In genomic region chr1:87056974-87057373, GRCh38 we compare ENCODE assay signal across 19 cellular contexts.
DNase-seq lines count a peak whose midpoint lies in the region; ATAC-seq and TF ChIP-seq lines count a peak whose summit lies in the region.
"Had no signal": no experiment of that assay in that cellular context is flagged by ENCODE, and none has a peak within 500 bp of the region (broad histone marks: within the 10 kb centered on the region; RNA-seq: fewer than 3 reads in every experiment).

No MANE protein-coding gene starts in this region.

- H3K27me3 ChIP-seq in BLaER1 (no peaks in the 10 kb centered on the region), IMR-90 (ENCODE audit: control insufficient read depth, insufficient read depth, low read length) (no peaks in the 10 kb centered on the region), SK-N-SH (ENCODE audit: insufficient read depth) (no peaks in the 10 kb centered on the region), adrenal gland (no peaks in the 10 kb centered on the region)
- H3K27me3 ChIP-seq: SJSA1 had no signal

- no peak overlapping the region for H2BK120ac ChIP-seq in IMR-90 (ENCODE audit: low read depth, low read length)

- in situ Hi-C loops in IMR-90 (cut with MboI; ENCODE audit: low sequenced_read_pairs), result no loop called here

- no peak overlapping the region for H2BK15ac ChIP-seq in IMR-90 (ENCODE audit: low read depth, low read length)

- H3K27ac ChIP-seq in BLaER1, result no peak overlapping the region
- no peak overlapping the region for H3K27ac ChIP-seq in IMR-90 (ENCODE audit: insufficient read depth, low read length)
- peak overlapping the region; percentile 98 for H3K27ac ChIP-seq in OCI-LY7 (ENCODE audit: low read depth, low read length, poor library complexity, severe bottlenecking)
- H3K27ac ChIP-seq in SK-N-SH (ENCODE audit: low read depth in 2 of 2, low read length in 1 of 2), result no peak overlapping the region
- H3K27ac ChIP-seq in adrenal gland, result no peak overlapping the region
- H3K27ac ChIP-seq: SJSA1 had no signal

- H2BK5ac ChIP-seq in IMR-90 (ENCODE audit: low read depth, low read length, poor library complexity, severe bottlenecking), result no peak overlapping the region

- no peak for TF ChIP-seq EP300 in SK-N-SH (IDR thresholded peaks at IDR 0.05; ENCODE audit: borderline replicate concordance in 1 of 2, low read depth in 1 of 2, low read length in 1 of 2)

- H3K4me3 ChIP-seq in BLaER1 (no peak overlapping the region), IMR-90 (ENCODE audit: insufficient read depth, low read depth, low read length) (no peak overlapping the region), OCI-LY7 (ENCODE audit: low read depth, low read length, poor library complexity, severe bottlenecking) (peak overlapping the region; percentile 54), SK-N-SH (ENCODE audit: low read depth in 2 of 2, low read length in 1 of 2) (no peak overlapping the region), adrenal gland (no peak overlapping the region)
- H3K4me3 ChIP-seq: SJSA1 had no signal

- peaks cover 4% of the 10 kb centered on the region for H3K9me3 ChIP-seq in BLaER1
- H3K9me3 ChIP-seq in IMR-90 (ENCODE audit: control insufficient read depth, insufficient read depth, low read length), result no peaks in the 10 kb centered on the region
- peaks cover 53% of the 10 kb centered on the region for H3K9me3 ChIP-seq in OCI-LY7 (ENCODE audit: low read length)
- no peaks in the 10 kb centered on the region; the same call in 1 of the 2 replicates for H3K9me3 ChIP-seq in SK-N-SH
- H3K9me3 ChIP-seq in adrenal gland (replicated peaks in 1 of 3), result no peaks in the 10 kb centered on the region
- H3K9me3 ChIP-seq: SJSA1 had no signal

- H3K79me1 ChIP-seq in IMR-90 (ENCODE audit: low read depth in 1 of 2, low read length in 2 of 2), result peaks cover 0 to 4% of the 10 kb centered on the region in 2 experiments; a peak in 1 of 4 replicates

- no peaks in the 10 kb centered on the region for H3K9me2 ChIP-seq in OCI-LY7 (ENCODE audit: insufficient read depth, low read length)
- no peaks in the 10 kb centered on the region for H3K9me2 ChIP-seq in SK-N-SH

- peaks cover 2% of the 10 kb centered on the region for H3K9me3 Mint-ChIP-seq in memory B cell

- BruUV-seq in IMR-90 (replicated peaks; lab: Mats Ljungman, UMichigan) (no TSS peak), OCI-LY7 (replicated peaks; lab: Mats Ljungman, UMichigan) (TSS peak; percentile 91)

- H3K14ac ChIP-seq in IMR-90 (replicated peaks; ENCODE audit: low read depth, low read length), result no peak overlapping the region

- no peak overlapping the region for H2AFZ ChIP-seq in IMR-90 (replicated peaks; ENCODE audit: low read length, poor library complexity)
- H2AFZ ChIP-seq in OCI-LY7 (ENCODE audit: low read length), result no peak overlapping the region
- no peak overlapping the region for H2AFZ ChIP-seq in SK-N-SH (ENCODE audit: low read depth)

- no peak for TF ChIP-seq CTCF in IMR-90 (conservative IDR thresholded peaks at IDR 0.05; ENCODE audit: low read depth, low read length)
- no peak for TF ChIP-seq CTCF in OCI-LY7 (conservative IDR thresholded peaks at IDR 0.05; ENCODE audit: low read length)
- no peak for TF ChIP-seq CTCF in SK-N-SH (IDR thresholded peaks at IDR 0.05)
- no peak for TF ChIP-seq CTCF in adrenal gland (IDR thresholded peaks at IDR 0.05)

- no peak overlapping the region for H4K5ac ChIP-seq in IMR-90 (ENCODE audit: low read depth, low read length)

- H2AK5ac ChIP-seq in IMR-90 (ENCODE audit: low read depth, low read length), result no peak overlapping the region

- no peak overlapping the region for H3K56ac ChIP-seq in IMR-90 (ENCODE audit: extremely low read depth, insufficient read depth, low read length)

- 0 out of 2 replicates have a peak, but pooled peaks cover under 1% of the 10 kb centered on the region for H3K9me1 ChIP-seq in IMR-90 (ENCODE audit: insufficient read depth, low read length)

- no peak overlapping the region for H2BK20ac ChIP-seq in IMR-90 (ENCODE audit: low read depth, low read length)

- H3K27me3 Mint-ChIP-seq in memory B cell, result no peaks in the 10 kb centered on the region
- H3K27me3 Mint-ChIP-seq: T-cell had no signal

- H3K18ac ChIP-seq in IMR-90 (ENCODE audit: low read depth, low read length), result no peak overlapping the region

- no peak overlapping the region for H3K9ac ChIP-seq in BLaER1
- H3K9ac ChIP-seq in IMR-90 (ENCODE audit: low read depth, low read length), result no peak overlapping the region
- no peak overlapping the region for H3K9ac ChIP-seq in SK-N-SH

- H3K36me3 ChIP-seq in BLaER1 (no peaks in the 10 kb centered on the region), IMR-90 (ENCODE audit: control insufficient read depth, insufficient read depth, low read length) (no peaks in the 10 kb centered on the region), OCI-LY7 (ENCODE audit: insufficient read depth, low read length) (peaks cover 57% of the 10 kb centered on the region), SK-N-SH (replicated peaks in 1 of 2; ENCODE audit: control insufficient read depth in 1 of 2, insufficient read depth in 2 of 2, low read length in 1 of 2) (no peaks in the 10 kb centered on the region), adrenal gland (replicated peaks in 1 of 2) (no peaks in the 10 kb centered on the region)
- H3K36me3 ChIP-seq: SJSA1 had no signal

- H3K27ac Mint-ChIP-seq in memory B cell, result peak overlapping the region; percentile 95

- POLR2A ChIA-PET in IMR-90 (lab: Charles Lee; ENCODE audit: unreplicated experiment), result no interaction called here
- POLR2A ChIA-PET in OCI-LY7 (lab: Charles Lee), result interaction anchor here (0.8 to 5.2 kb wide), 8 partner anchors 10 to 143 kb away, joined by 3 to 42 read pairs (median 5); partner anchors contain the start of genes HS2ST1 and SELENOF
- POLR2A ChIA-PET in SK-N-SH (lab: Yijun Ruan, JAX), result no interaction called here

- H3K4me3 Mint-ChIP-seq in memory B cell, result peak overlapping the region; percentile 89
- H3K4me3 Mint-ChIP-seq: CD14-positive monocyte had no signal

- H3K23ac ChIP-seq in IMR-90 (ENCODE audit: low read depth, low read length), result no peak overlapping the region

- ATAC-seq in IMR-90 (ENCODE audit: low read depth) (no peak), memory B cell (ENCODE audit: low read depth) (no peak), HG02571 (IDR thresholded peaks at IDR 0.05; ENCODE audit: unreplicated experiment) (no peak), GM19395 (IDR thresholded peaks at IDR 0.05; ENCODE audit: unreplicated experiment) (no peak)
- ATAC-seq: T-cell had no signal

- peaks cover 27% of the 10 kb centered on the region for H3K4me1 ChIP-seq in BLaER1
- H3K4me1 ChIP-seq in IMR-90 (ENCODE audit: control insufficient read depth, insufficient read depth, low read length), result no peaks in the 10 kb centered on the region
- peaks cover 96% of the 10 kb centered on the region for H3K4me1 ChIP-seq in OCI-LY7 (ENCODE audit: insufficient read depth, low read length, poor library complexity, severe bottlenecking)
- no peaks in the 10 kb centered on the region; a peak in 2 of 4 replicates for H3K4me1 ChIP-seq in SK-N-SH (ENCODE audit: control insufficient read depth in 1 of 2, insufficient read depth in 2 of 2, low read depth in 1 of 2, low read length in 1 of 2)
- peaks cover 0 to 16% of the 10 kb centered on the region in 2 donors for H3K4me1 ChIP-seq in adrenal gland (replicated peaks in 1 of 2)
- H3K4me1 ChIP-seq: SJSA1 had no signal

- TF ChIP-seq POLR2A in IMR-90 (IDR thresholded peaks at IDR 0.05; ENCODE audit: low read depth, low read length) (no peak), adrenal gland (IDR thresholded peaks at IDR 0.05) (no peak)

- H3F3A ChIP-seq in SK-N-SH (replicated peaks; ENCODE audit: insufficient read depth), result peaks cover 5% of the 10 kb centered on the region

- TF ChIP-seq RAD21 in IMR-90 (IDR thresholded peaks at IDR 0.05; ENCODE audit: low read length), result no peak
- TF ChIP-seq RAD21 in SK-N-SH (IDR thresholded peaks at IDR 0.05; ENCODE audit: low read length), result no peak

- H2AK9ac ChIP-seq in IMR-90 (replicated peaks; ENCODE audit: low read depth, low read length, poor library complexity), result no peak overlapping the region

- intact Hi-C loops in IMR-90 (cut with micrococcal nuclease), result no loop called here
- intact Hi-C loops in OCI-LY7 (cut with micrococcal nuclease; ENCODE audit: unreplicated experiment), result loop anchor here (5.0 to 10.0 kb wide), 2 partner anchors 225 to 282 kb away; no protein-coding TSS in a partner anchor
- intact Hi-C loops in adrenal gland (cut with DNase I), result no loop called here

- peaks cover 91% of the 10 kb centered on the region for H3K79me2 ChIP-seq in OCI-LY7 (ENCODE audit: insufficient read depth, low read depth, low read length)
- no peaks in the 10 kb centered on the region for H3K79me2 ChIP-seq in SK-N-SH (ENCODE audit: insufficient read depth)

- no peak overlapping the region for H4K8ac ChIP-seq in IMR-90 (ENCODE audit: low read depth in 2 of 2, low read length in 2 of 2)

- H3K4ac ChIP-seq in IMR-90 (ENCODE audit: low read depth, low read length), result no peak overlapping the region

- DNase-seq in IMR-90 (no peak), OCI-LY7 (ENCODE audit: low spot score) (no peak), memory B cell (ENCODE audit: low spot score in 2 of 2) (no peak), SK-N-SH (no peak), adrenal gland (no peak)
- DNase-seq: COR-L47; EL; HCEC 1CT; MV-4-11; NCI-H1417; NCI-H1930; NCI-H526 treated with DMSO at 0.1 percent for 48 hours; NK-92 treated with Interleukin-12 subunit alpha and Interleukin-12 subunit beta, amount 100 ng/mL, for 24 hours; T-cell had no signal

- H4K91ac ChIP-seq in IMR-90 (ENCODE audit: insufficient read depth, low read depth, low read length), result no peak overlapping the region

- CTCF ChIA-PET in IMR-90 (lab: Yijun Ruan, JAX), result no interaction called here
- CTCF ChIA-PET in OCI-LY7 (lab: Charles Lee; ENCODE audit: unreplicated experiment), result no interaction called here
- CTCF ChIA-PET in SK-N-SH (lab: Yijun Ruan, JAX), result no interaction called here

- H3K36me3 Mint-ChIP-seq in memory B cell, result peaks cover 2% of the 10 kb centered on the region
- H3K36me3 Mint-ChIP-seq: CD14-positive monocyte had no signal

- H4K20me1 ChIP-seq in BLaER1 (no peaks in the 10 kb centered on the region), IMR-90 (ENCODE audit: insufficient read depth, low read length) (no peaks in the 10 kb centered on the region), OCI-LY7 (ENCODE audit: insufficient read depth, low read length) (no peaks in the 10 kb centered on the region), SK-N-SH (ENCODE audit: insufficient read depth) (no peaks in the 10 kb centered on the region)

- H3K4me1 Mint-ChIP-seq in memory B cell, result peaks cover 37% of the 10 kb centered on the region

- H3K4me2 ChIP-seq in BLaER1 (peak overlapping the region; percentile 40; the same call in 1 of the 2 replicates), IMR-90 (ENCODE audit: low read depth, low read length) (no peak overlapping the region), OCI-LY7 (ENCODE audit: low read length) (peak overlapping the region; percentile 65), SK-N-SH (no peak overlapping the region)

- dilution Hi-C loops in IMR-90 (cut with HindIII; ENCODE audit: low sequenced_read_pairs, unreplicated experiment), result no loop called here

TF ChIP-seq in IMR-90, 13 proteins besides CTCF, POLR2A, EP300 and RAD21:
- no peak for TF ChIP-seq SMC3 (IDR thresholded peaks at IDR 0.05; ENCODE audit: low read depth, low read length)
- TF ChIP-seq MAFK (IDR thresholded peaks at IDR 0.05; ENCODE audit: low read depth, low read length), result peak; percentile 91
TF ChIP-seq in IMR-90: peak in this region for 1.

Comparison
In these comparisons a context has a peak if more than half of its experiments do, and no peak if none do; other contexts are left out.
1. H3K4me2 ChIP-seq: peak in BLaER1 (single experiment) and OCI-LY7 (single experiment); none in IMR-90 (single experiment) and SK-N-SH (single experiment).